In genomic region chr4:35500812-35501211, GRCh38 we compare ENCODE assay signal across 14 cellular contexts.
A peak's percentile ranks its signal among the peaks of the same experiment; 100 is the strongest.
DNase-seq lines count a peak whose midpoint lies in the region; ATAC-seq lines count a peak whose summit lies in the region.
"Had no signal": no experiment of that assay in that cellular context is flagged by ENCODE, and none has a peak within 500 bp of the region (broad histone marks: within the 10 kb centered on the region; RNA-seq: fewer than 3 reads in every experiment).

No MANE protein-coding gene starts in this region.

- ATAC-seq in GM18867 (IDR thresholded peaks at IDR 0.05; ENCODE audit: unreplicated experiment) (peak; percentile 78), HG03342 (IDR thresholded peaks at IDR 0.05; ENCODE audit: unreplicated experiment) (peak; percentile 49), HG03571 (IDR thresholded peaks at IDR 0.05; ENCODE audit: unreplicated experiment) (no peak)

- DNase-seq in GDM1 (lab: John Stamatoyannopoulos, UW): peak; percentile 23
- peak; percentile 11 for DNase-seq in OCI-M1 (lab: John Stamatoyannopoulos, UW)
- DNase-seq in NCI-H1092 treated with DMSO at 0.1 percent for 48 hours (lab: John Stamatoyannopoulos, UW): no peak
- no peak for DNase-seq in activated naive CD4-positive, alpha-beta T cell (lab: John Stamatoyannopoulos, UW)
- no peak for DNase-seq in SIG-M5 treated with dmso at 0.1 percent for 504 hours (lab: John Stamatoyannopoulos, UW; ENCODE audit: unreplicated experiment)
- DNase-seq: activated CD8-positive, alpha-beta memory T cell treated with anti-CD3 and anti-CD28 coated beads for 24 hours; H9; NCI-H2227 treated with DMSO at 0.1 percent for 48 hours; nucleus accumbens; SJCRH30; stimulated activated naive CD4-positive, alpha-beta T cell treated with Interleukin-2 at 50 U/mL for 16 hours had no signal

Comparison
In these comparisons a context has a peak if more than half of its experiments do, and no peak if none do; other contexts are left out.
1. DNase-seq: peak in GDM1 (single experiment) and OCI-M1 (single experiment); none in NCI-H1092 treated with DMSO at 0.1 percent for 48 hours (single experiment), activated naive CD4-positive, alpha-beta T cell (0 of 4) and SIG-M5 treated with dmso at 0.1 percent for 504 hours (single experiment).